Comparison of ENCODE assay signal across 19 cellular contexts in genomic region chr7:105905209-105905910, GRCh38.
"Had no signal": no experiment of that assay in that cellular context is flagged by ENCODE, and none has a peak within 500 bp of the region (broad histone marks: within the 10 kb centered on the region; RNA-seq: fewer than 3 reads in every experiment).

No MANE protein-coding gene starts in this region.

- H3K27me3 ChIP-seq: breast epithelium had no signal

- H3K36me3 ChIP-seq: breast epithelium had no signal

- H3K27ac ChIP-seq: breast epithelium, parathyroid adenoma had no signal

- H3K9me3 ChIP-seq: breast epithelium had no signal

- H2AFZ ChIP-seq: parathyroid adenoma had no signal

- H3K27me3 Mint-ChIP-seq: central memory CD8-positive, alpha-beta T cell had no signal

- H3K36me3 Mint-ChIP-seq: activated naive CD8-positive, alpha-beta T cell treated with anti-CD3 and anti-CD28 coated beads, Interleukin-2, amount 10 ng/mL, durations not matched to agents 7 days and 5 days had no signal

- H3K4me3 ChIP-seq: breast epithelium had no signal

- ATAC-seq: esophagus mucosa, left cardiac atrium, right cardiac atrium had no signal

- H3K79me2 ChIP-seq: parathyroid adenoma had no signal

- H3K27ac Mint-ChIP-seq: activated naive CD8-positive, alpha-beta T cell treated with anti-CD3 and anti-CD28 coated beads, Interleukin-2, amount 10 ng/mL, durations not matched to agents 7 days and 5 days; nephron had no signal

- H3K9ac ChIP-seq: parathyroid adenoma had no signal

- DNase-seq: activated CD4-positive, alpha-beta T cell treated with anti-CD3 and anti-CD28 coated beads for 4 hours; activated CD4-positive, alpha-beta T cell treated with anti-CD3 and anti-CD28 coated beads, Interleukin-2, amount 50 U/mL, for 48 hours; activated CD4-positive, CD25-positive, alpha-beta regulatory T cell; activated naive CD4-positive, alpha-beta T cell treated with Interleukin-2 at 50 U/mL for 16 hours; activated naive CD8-positive, alpha-beta T cell treated with anti-CD3 and anti-CD28 coated beads, Interleukin-2, amount 10 ng/mL, durations not matched to agents 7 days and 5 days; activated T-cell treated with anti-CD3 and anti-CD28 coated beads, Interleukin-2, amount 50 U/mL, for 48 hours; amniotic stem cell; effector memory CD4-positive, alpha-beta T cell; foreskin melanocyte; islet precursor cell; left cardiac atrium; stimulated activated CD4-positive, alpha-beta T cell treated with anti-CD3 and anti-CD28 coated beads, Interleukin-4, amount 100 ng/mL, for 24 hours; stimulated activated naive CD4-positive, alpha-beta T cell treated with Interleukin-2 at 50 U/mL for 16 hours had no signal

- H3K4me3 Mint-ChIP-seq: activated naive CD8-positive, alpha-beta T cell treated with anti-CD3 and anti-CD28 coated beads, Interleukin-2, amount 10 ng/mL, durations not matched to agents 7 days and 5 days; central memory CD8-positive, alpha-beta T cell; nephron had no signal

- H3K4me1 ChIP-seq: breast epithelium, parathyroid adenoma had no signal

- H3K9me3 Mint-ChIP-seq: activated naive CD8-positive, alpha-beta T cell treated with anti-CD3 and anti-CD28 coated beads, Interleukin-2, amount 10 ng/mL, durations not matched to agents 7 days and 5 days had no signal
